19 cellular contexts compared by ENCODE assay signal in the genomic region with DNA sequence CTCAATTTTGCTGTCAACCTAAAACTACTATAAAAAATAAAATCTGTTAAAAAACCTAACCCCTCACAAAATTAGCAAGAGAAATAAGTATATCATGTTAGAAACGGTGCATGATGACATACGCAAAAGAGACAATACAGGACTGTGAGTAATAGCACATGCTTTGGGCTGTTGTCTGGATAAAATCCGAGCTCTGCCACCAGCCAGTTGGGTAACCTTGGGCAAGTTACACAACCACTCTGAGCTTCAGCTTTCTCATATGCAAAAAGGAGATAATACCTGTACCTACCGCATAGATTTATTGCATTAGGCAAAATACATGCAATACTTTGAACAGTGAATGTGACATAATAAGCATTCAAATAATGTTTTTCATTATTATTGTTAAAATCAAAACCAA.
A peak's percentile ranks its signal among the peaks of the same experiment; 100 is the strongest.
DNase-seq lines count a peak whose midpoint lies in the region; ATAC-seq, FAIRE-seq and TF ChIP-seq lines count a peak whose summit lies in the region.
"Had no signal": no experiment of that assay in that cellular context is flagged by ENCODE, and none has a peak within 500 bp of the region (broad histone marks: within the 10 kb centered on the region; RNA-seq: fewer than 3 reads in every experiment).

No MANE protein-coding gene starts in this region.

- DNase-seq in HepG2 (ENCODE audit: low spot score) (no peak), right lobe of liver (no peak), adrenal gland (peak; percentile 48 to 73 (median 68)), T-helper 2 cell (no peak)
- DNase-seq: ACHN; Caco-2; CD4-positive, alpha-beta T cell; DMS153; DMS79; GDM1; HCEC 1CT had no signal

- H3K4me1 ChIP-seq in HepG2 (ENCODE audit: insufficient read depth, low read length), result no peaks in the 10 kb centered on the region
- no peaks in the 10 kb centered on the region for H3K4me1 ChIP-seq in right lobe of liver
- no peaks in the 10 kb centered on the region for H3K4me1 ChIP-seq in adrenal gland (replicated peaks in 1 of 2)
- H3K4me1 ChIP-seq: Caco-2 had no signal

- in situ Hi-C loops in HepG2 (cut with HindIII; ENCODE audit: extremely low pct_ligation_motif_present, low pct_unique_long_range_greater_than_20kb), result no loop called here

- BruUV-seq in HepG2 (replicated peaks; lab: Mats Ljungman, UMichigan), result no TSS peak

- H3K27me3 ChIP-seq in HepG2 (ENCODE audit: control insufficient read depth in 1 of 2, insufficient read depth in 2 of 2, low read length in 2 of 2) (no peaks in the 10 kb centered on the region), right lobe of liver (no peaks in the 10 kb centered on the region), adrenal gland (no peaks in the 10 kb centered on the region)

- TF ChIP-seq POLR2A in HepG2 (IDR thresholded peaks at IDR 0.05; ENCODE audit: insufficient read depth in 1 of 2, low read depth in 2 of 2, low read length in 2 of 2) (no peak), right lobe of liver (IDR thresholded peaks at IDR 0.05) (no peak), adrenal gland (IDR thresholded peaks at IDR 0.05) (no peak)

- no peak overlapping the region for H3K9ac ChIP-seq in HepG2 (ENCODE audit: insufficient read depth, low read depth, low read length)

- TF ChIP-seq EP300 in HepG2 (IDR thresholded peaks at IDR 0.05; ENCODE audit: low read depth in 2 of 2, low read length in 2 of 2) (no peak), HepG2 (CRISPR knock-in tag; IDR thresholded peaks at IDR 0.05; ENCODE audit: borderline replicate concordance) (no peak)

- H3K4me2 ChIP-seq in HepG2 (ENCODE audit: low read depth, low read length), result no peak overlapping the region
- H3K4me2 ChIP-seq: GM23338 had no signal

- H2AFZ ChIP-seq in HepG2 (ENCODE audit: low read length), result no peak overlapping the region
- H2AFZ ChIP-seq: GM23338 had no signal

- H3K4me3 ChIP-seq in HepG2 (replicated peaks in 1 of 3; ENCODE audit: insufficient read depth in 1 of 3, low read depth in 2 of 3, low read length in 3 of 3), result no peak overlapping the region
- no peak overlapping the region for H3K4me3 ChIP-seq in right lobe of liver
- H3K4me3 ChIP-seq in adrenal gland, result no peak overlapping the region
- H3K4me3 ChIP-seq: GM23338 had no signal

- no peaks in the 10 kb centered on the region for H3K79me2 ChIP-seq in HepG2 (ENCODE audit: insufficient read depth, low read length)

- CTCF ChIA-PET in HepG2 (lab: Yijun Ruan, JAX; ENCODE audit: low intra/inter-chr PET ratio, low total read pairs), result no interaction called here

- 69% methylated on average over 4 of the region's 4 CpGs for WGBS in HepG2 (ENCODE audit: low lambda C conversion rate)
- WGBS in right lobe of liver (ENCODE audit: insufficient coverage, low coverage, low lambda C conversion rate, missing lambda C conversion rate), result 81% methylated on average over 4 of the region's 4 CpGs
- 48 to 52% (median 50%) methylated on average over 4 of the region's 4 CpGs for WGBS in adrenal gland, 4 donors

- POLR2A ChIA-PET in HepG2 (lab: Yijun Ruan, JAX), result no interaction called here

- no peak for TF ChIP-seq RAD21 in HepG2 (CRISPR knock-in tag; IDR thresholded peaks at IDR 0.05)

- H3K27ac ChIP-seq in HepG2 (ENCODE audit: extremely low read length, insufficient read depth, low read length), result no peak overlapping the region
- H3K27ac ChIP-seq in right lobe of liver, result no peak overlapping the region
- H3K27ac ChIP-seq in adrenal gland, result no peak overlapping the region
- H3K27ac ChIP-seq: C4-2B had no signal

- TF ChIP-seq CTCF in HepG2 (CRISPR knock-in tag; IDR thresholded peaks at IDR 0.05), result no peak
- no peak for TF ChIP-seq CTCF in right lobe of liver (IDR thresholded peaks at IDR 0.05)
- TF ChIP-seq CTCF in adrenal gland (IDR thresholded peaks at IDR 0.05), result no peak

- no peak for FAIRE-seq in HepG2 (lab: Jason Lieb, UNC)
- FAIRE-seq: A204.1, D721Med, GM12892, GM18507 had no signal

- ATAC-seq in HepG2 (no peak), right lobe of liver (no peak), esophagus mucosa (peak; percentile 75), HG03520 (IDR thresholded peaks at IDR 0.05; ENCODE audit: unreplicated experiment) (no peak)
- ATAC-seq: GM23338 had no signal

- H4K20me1 ChIP-seq in HepG2 (ENCODE audit: insufficient read depth, low read length), result no peaks in the 10 kb centered on the region

- no peaks in the 10 kb centered on the region for H3K36me3 ChIP-seq in HepG2 (replicated peaks in 1 of 2; ENCODE audit: control insufficient read depth in 1 of 2, insufficient read depth in 2 of 2, low read length in 2 of 2)
- no peaks in the 10 kb centered on the region for H3K36me3 ChIP-seq in right lobe of liver
- no peaks in the 10 kb centered on the region for H3K36me3 ChIP-seq in adrenal gland (replicated peaks in 1 of 2)

- intact Hi-C loops in HepG2 (cut with micrococcal nuclease; ENCODE audit: unreplicated experiment), result no loop called here
- intact Hi-C loops in right lobe of liver (cut with DNase I), result no loop called here
- intact Hi-C loops in adrenal gland (cut with DNase I), result no loop called here

- H3K9me3 ChIP-seq in HepG2 (ENCODE audit: low read length), result no peaks in the 10 kb centered on the region
- no peaks in the 10 kb centered on the region for H3K9me3 ChIP-seq in right lobe of liver
- H3K9me3 ChIP-seq in adrenal gland (replicated peaks in 1 of 3), result no peaks in the 10 kb centered on the region
- H3K9me3 ChIP-seq: Caco-2 had no signal

TF ChIP-seq in HepG2, 621 proteins besides CTCF, POLR2A, EP300 and RAD21:
- TF ChIP-seq, protein P1, sequence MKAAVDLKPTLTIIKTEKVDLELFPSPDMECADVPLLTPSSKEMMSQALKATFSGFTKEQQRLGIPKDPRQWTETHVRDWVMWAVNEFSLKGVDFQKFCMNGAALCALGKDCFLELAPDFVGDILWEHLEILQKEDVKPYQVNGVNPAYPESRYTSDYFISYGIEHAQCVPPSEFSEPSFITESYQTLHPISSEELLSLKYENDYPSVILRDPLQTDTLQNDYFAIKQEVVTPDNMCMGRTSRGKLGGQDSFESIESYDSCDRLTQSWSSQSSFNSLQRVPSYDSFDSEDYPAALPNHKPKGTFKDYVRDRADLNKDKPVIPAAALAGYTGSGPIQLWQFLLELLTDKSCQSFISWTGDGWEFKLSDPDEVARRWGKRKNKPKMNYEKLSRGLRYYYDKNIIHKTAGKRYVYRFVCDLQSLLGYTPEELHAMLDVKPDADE (CRISPR knock-in tag; IDR thresholded peaks at IDR 0.05), result no peak
- peak; percentile 38; the same call in 1 of the 2 replicates for TF ChIP-seq CEBPB (IDR thresholded peaks at IDR 0.05; ENCODE audit: borderline replicate concordance, low read depth, low read length)

Comparison
In these comparisons a context has a peak if more than half of its experiments do, and no peak if none do; other contexts are left out.
1. DNase-seq: peak in adrenal gland (7 of 7); none in HepG2 (single experiment), right lobe of liver (0 of 3) and T-helper 2 cell (0 of 5).